ENCODE assay signal across 1 cellular context in the genomic region with DNA sequence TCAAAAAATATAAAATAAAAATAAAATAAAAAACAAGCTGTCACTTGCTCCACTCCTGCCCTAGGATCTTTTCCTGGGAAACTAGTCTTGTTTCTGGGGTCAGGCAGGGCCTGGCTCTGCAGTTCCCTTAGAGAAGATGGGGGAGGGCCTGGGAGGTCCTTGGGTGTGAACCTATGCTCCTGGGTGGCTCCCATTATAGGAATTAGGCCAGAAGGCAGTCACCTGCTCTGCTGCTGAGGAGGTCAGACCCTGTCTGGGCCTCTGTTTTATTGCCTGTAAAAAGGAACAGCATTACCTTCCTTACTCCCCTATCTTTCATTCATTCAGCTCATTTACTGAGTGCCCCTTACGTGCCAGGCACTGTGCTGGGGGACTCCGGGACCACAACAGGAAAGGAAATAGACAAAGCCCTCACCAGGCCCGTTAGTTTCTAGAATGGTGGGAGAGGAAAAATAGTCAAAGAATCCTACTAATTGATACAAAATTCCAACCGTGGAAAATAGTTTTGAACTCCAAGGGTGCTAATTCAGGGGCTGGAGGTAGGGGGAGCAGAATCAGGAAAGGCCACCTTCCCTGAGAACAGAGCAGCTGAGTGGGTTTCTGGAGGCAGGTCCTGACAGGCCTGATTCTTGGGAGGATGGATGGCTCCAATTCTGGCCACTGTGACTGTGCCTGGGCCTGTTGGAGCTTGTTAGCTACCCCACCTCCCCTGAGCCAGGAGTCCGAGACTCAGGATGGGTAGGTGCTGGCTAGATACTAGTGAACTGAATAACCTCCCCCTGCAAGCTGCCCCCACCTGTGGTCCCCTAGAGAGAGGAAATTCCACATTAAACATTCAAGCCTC.
TF ChIP-seq lines count a peak whose summit lies in the region.

No MANE protein-coding gene starts in this region.

TF ChIP-seq in HCT116, 20 proteins besides CTCF, POLR2A, EP300 and RAD21 (continued from another document):
- TF ChIP-seq, protein P1, sequence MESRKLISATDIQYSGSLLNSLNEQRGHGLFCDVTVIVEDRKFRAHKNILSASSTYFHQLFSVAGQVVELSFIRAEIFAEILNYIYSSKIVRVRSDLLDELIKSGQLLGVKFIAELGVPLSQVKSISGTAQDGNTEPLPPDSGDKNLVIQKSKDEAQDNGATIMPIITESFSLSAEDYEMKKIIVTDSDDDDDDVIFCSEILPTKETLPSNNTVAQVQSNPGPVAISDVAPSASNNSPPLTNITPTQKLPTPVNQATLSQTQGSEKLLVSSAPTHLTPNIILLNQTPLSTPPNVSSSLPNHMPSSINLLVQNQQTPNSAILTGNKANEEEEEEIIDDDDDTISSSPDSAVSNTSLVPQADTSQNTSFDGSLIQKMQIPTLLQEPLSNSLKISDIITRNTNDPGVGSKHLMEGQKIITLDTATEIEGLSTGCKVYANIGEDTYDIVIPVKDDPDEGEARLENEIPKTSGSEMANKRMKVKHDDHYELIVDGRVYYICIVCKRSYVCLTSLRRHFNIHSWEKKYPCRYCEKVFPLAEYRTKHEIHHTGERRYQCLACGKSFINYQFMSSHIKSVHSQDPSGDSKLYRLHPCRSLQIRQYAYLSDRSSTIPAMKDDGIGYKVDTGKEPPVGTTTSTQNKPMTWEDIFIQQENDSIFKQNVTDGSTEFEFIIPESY (IDR thresholded peaks at IDR 0.05; ENCODE audit: extremely low read depth, insufficient replicate concordance, low read length), result no peak
- TF ChIP-seq JUND (IDR thresholded peaks at IDR 0.05), result no peak
- TF ChIP-seq ELF1 (IDR thresholded peaks at IDR 0.05; ENCODE audit: borderline replicate concordance, low read depth), result no peak
- no peak for TF ChIP-seq EGR1 (IDR thresholded peaks at IDR 0.05; ENCODE audit: low read depth)
- TF ChIP-seq CEBPB (IDR thresholded peaks at IDR 0.05; ENCODE audit: low read depth), result no peak
- TF ChIP-seq, protein P2, sequence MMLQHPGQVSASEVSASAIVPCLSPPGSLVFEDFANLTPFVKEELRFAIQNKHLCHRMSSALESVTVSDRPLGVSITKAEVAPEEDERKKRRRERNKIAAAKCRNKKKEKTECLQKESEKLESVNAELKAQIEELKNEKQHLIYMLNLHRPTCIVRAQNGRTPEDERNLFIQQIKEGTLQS (IDR thresholded peaks at IDR 0.05), result no peak
- TF ChIP-seq SIN3A (IDR thresholded peaks at IDR 0.05; ENCODE audit: low read depth), result no peak
- no peak for TF ChIP-seq TCF7L2 (IDR thresholded peaks at IDR 0.05; ENCODE audit: borderline replicate concordance, extremely low read depth, insufficient read depth, insufficient read length)
- TF ChIP-seq EZH2phosphoT487 (IDR thresholded peaks at IDR 0.05; ENCODE audit: borderline replicate concordance), result no peak
- no peak for TF ChIP-seq FOSL1 (IDR thresholded peaks at IDR 0.05; ENCODE audit: low read depth)
- TF ChIP-seq SP1 (IDR thresholded peaks at IDR 0.05; ENCODE audit: low read depth), result no peak
- TF ChIP-seq POLR2AphosphoS5 (IDR thresholded peaks at IDR 0.05; ENCODE audit: low read depth, low read length), result no peak
- TF ChIP-seq CBX3 (IDR thresholded peaks at IDR 0.05; ENCODE audit: low read depth), result no peak
- no peak for TF ChIP-seq EZH2 (IDR thresholded peaks at IDR 0.05)
- no peak for TF ChIP-seq ZFX (IDR thresholded peaks at IDR 0.05)
- no peak for TF ChIP-seq ZNF274 (IDR thresholded peaks at IDR 0.05; ENCODE audit: low read depth, low read length)
- no peak for TF ChIP-seq SRF (IDR thresholded peaks at IDR 0.05; ENCODE audit: low read depth)
